1 cellular context compared by ENCODE assay signal in genomic region chr12:56359851-56360767, GRCh38.
TF ChIP-seq lines count a peak whose summit lies in the region.

Gene STAT2, minus strand, starts transcription at chr12:56360107. Its CDS starts 3,536 bp downstream, at chr12:56356571.

TF ChIP-seq in HCT116, 20 proteins besides CTCF, POLR2A, EP300 and RAD21 (continued from another document):
- TF ChIP-seq ZBTB33 (IDR thresholded peaks at IDR 0.05; ENCODE audit: extremely low read depth, insufficient replicate concordance, low read length) (no peak), POLR2AphosphoS5 (IDR thresholded peaks at IDR 0.05; ENCODE audit: low read depth, low read length) (peak; percentile 91), REST (IDR thresholded peaks at IDR 0.05; ENCODE audit: low read depth) (no peak), EZH2 (IDR thresholded peaks at IDR 0.05) (no peak), MAX (IDR thresholded peaks at IDR 0.05) (peak; percentile 91), ELF1 (IDR thresholded peaks at IDR 0.05; ENCODE audit: borderline replicate concordance, low read depth) (peak; percentile 65; the same call in 1 of the 2 replicates), CEBPB (IDR thresholded peaks at IDR 0.05; ENCODE audit: low read depth) (no peak), CBX3 (IDR thresholded peaks at IDR 0.05; ENCODE audit: low read depth) (0 out of 2 replicates have a peak, but pooled peaks have one; percentile 15), EZH2phosphoT487 (IDR thresholded peaks at IDR 0.05; ENCODE audit: borderline replicate concordance) (no peak), SRF (IDR thresholded peaks at IDR 0.05; ENCODE audit: low read depth) (no peak), YY1 (IDR thresholded peaks at IDR 0.05; ENCODE audit: extremely low read depth, insufficient replicate concordance, low read depth, low read length) (peak; percentile 36), SP1 (IDR thresholded peaks at IDR 0.05; ENCODE audit: low read depth) (peak; percentile 97), ZNF274 (IDR thresholded peaks at IDR 0.05; ENCODE audit: low read depth, low read length) (no peak)
